1 cellular context compared by ENCODE assay signal in genomic region chr3:152199069-152199838, GRCh38.
TF ChIP-seq lines count a peak whose summit lies in the region.

No MANE protein-coding gene starts in this region.

TF ChIP-seq in GM23338, 12 proteins besides CTCF, POLR2A, EP300 and RAD21 (continued from another document):
- no peak for TF ChIP-seq ZNF462 (CRISPR knock-in tag; IDR thresholded peaks at IDR 0.05)
